9 cellular contexts compared by ENCODE assay signal in the genomic region with DNA sequence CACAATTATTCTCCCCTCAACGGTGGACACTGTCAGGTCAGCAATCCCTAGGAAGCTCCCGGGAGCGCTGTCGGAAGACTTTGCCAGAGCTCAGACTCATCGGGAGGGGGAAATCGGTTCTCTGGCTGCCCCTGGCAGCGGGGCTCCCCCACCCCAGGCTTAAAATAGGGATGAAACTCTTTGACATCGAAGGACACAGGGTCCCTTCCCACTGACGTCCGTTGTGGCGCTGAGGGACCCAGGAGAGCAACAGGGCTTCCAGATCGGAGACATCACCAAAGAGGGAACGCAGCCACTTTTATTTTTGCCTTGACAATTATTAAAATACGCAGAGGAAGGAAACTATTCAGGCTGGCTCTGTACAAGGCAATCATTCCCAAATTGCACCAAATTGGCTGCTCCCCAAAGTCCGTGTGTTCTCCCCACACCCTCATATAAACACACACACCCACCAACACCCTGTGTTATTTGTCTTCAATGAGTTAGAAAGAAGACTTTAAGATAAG.
DNase-seq lines count a peak whose midpoint lies in the region; ATAC-seq and TF ChIP-seq lines count a peak whose summit lies in the region.
"Had no signal": no experiment of that assay in that cellular context is flagged by ENCODE, and none has a peak within 500 bp of the region (broad histone marks: within the 10 kb centered on the region; RNA-seq: fewer than 3 reads in every experiment).

No MANE protein-coding gene starts in this region.

- TF ChIP-seq CTCF in WI38 (IDR thresholded peaks at IDR 0.05; ENCODE audit: low read depth, low read length) (no peak), hepatocyte (IDR thresholded peaks at IDR 0.05; ENCODE audit: poor library complexity) (no peak)

- 25% methylated on average over 15 of the region's 15 CpGs for WGBS in hepatocyte (ENCODE audit: low lambda C conversion rate, missing lambda C conversion rate)

- no peaks in the 10 kb centered on the region for H3K9me2 ChIP-seq in hepatocyte (replicated peaks; ENCODE audit: insufficient read depth)

- no peaks in the 10 kb centered on the region for H3K36me3 ChIP-seq in hepatocyte (replicated peaks; ENCODE audit: insufficient read depth, low read depth)

- ATAC-seq in GM21529 (IDR thresholded peaks at IDR 0.05; ENCODE audit: unreplicated experiment) (peak; percentile 25), HG03571 (IDR thresholded peaks at IDR 0.05; ENCODE audit: unreplicated experiment) (no peak), HG02623 (IDR thresholded peaks at IDR 0.05; ENCODE audit: unreplicated experiment) (no peak), GM19397 (IDR thresholded peaks at IDR 0.05; ENCODE audit: unreplicated experiment) (no peak)

- H3K4me1 ChIP-seq in hepatocyte (ENCODE audit: insufficient read depth), result no peaks in the 10 kb centered on the region

- no peaks in the 10 kb centered on the region for H3K27me3 ChIP-seq in hepatocyte

- H4K20me1 ChIP-seq in hepatocyte (ENCODE audit: insufficient read depth, poor library complexity, severe bottlenecking), result no peaks in the 10 kb centered on the region

- no peaks in the 10 kb centered on the region for H3K9me3 ChIP-seq in hepatocyte (ENCODE audit: low read depth)

- H3K4me3 ChIP-seq in WI38 (ENCODE audit: low read depth, low read length) (peak overlapping the region; percentile 40), hepatocyte (peak overlapping the region; percentile 27), skeletal muscle cell (ENCODE audit: low read depth, low read length) (peak overlapping the region; percentile 38)
- H3K4me3 ChIP-seq: GM12878 had no signal

- H3K4me2 ChIP-seq in hepatocyte, result peak overlapping the region; percentile 90

- peak overlapping the region; percentile 58 for H2AFZ ChIP-seq in hepatocyte

- no peak overlapping the region for H3K27ac ChIP-seq in hepatocyte

- DNase-seq in hepatocyte (ENCODE audit: low spot score), result no peak
- DNase-seq in skeletal muscle cell (ENCODE audit: low read depth), result no peak
- DNase-seq in DMS153 treated with DMSO at 0.1 percent for 48 hours (lab: John Stamatoyannopoulos, UW; ENCODE audit: unreplicated experiment), result no peak

- H3K79me2 ChIP-seq in hepatocyte, result no peaks in the 10 kb centered on the region
